25 cellular contexts compared by ENCODE assay signal in genomic region chr7:158683541-158683940, GRCh38. TPM values are rescaled to one million over a fixed set of nuclear protein-coding genes. Genes with fewer than 3 reads are reported as not detected.
DNase-seq lines count a peak whose midpoint lies in the region; ATAC-seq and TF ChIP-seq lines count a peak whose summit lies in the region.
"Had no signal": no experiment of that assay in that cellular context is flagged by ENCODE, and none has a peak within 500 bp of the region (broad histone marks: within the 10 kb centered on the region; RNA-seq: fewer than 3 reads in every experiment).

No MANE protein-coding gene starts in this region.

- no peaks in the 10 kb centered on the region for H3K9me2 ChIP-seq in GM23248 (ENCODE audit: insufficient read depth)

- H3K27me3 Mint-ChIP-seq in chondrocyte (ENCODE audit: low read depth), result no peaks in the 10 kb centered on the region
- H3K27me3 Mint-ChIP-seq: activated CD4-positive, alpha-beta T cell treated with anti-CD3 and anti-CD28 coated beads, Interleukin-2, amount 10 ng/mL, durations not matched to agents 7 days and 5 days had no signal

- H3K4me3 ChIP-seq in GM23248, result no peak overlapping the region
- no peak overlapping the region for H3K4me3 ChIP-seq in osteoblast (ENCODE audit: insufficient read depth, low read length)
- H3K4me3 ChIP-seq: dorsolateral prefrontal cortex, left lung, ovary, SJCRH30 had no signal

- ATAC-seq in HG02763 (IDR thresholded peaks at IDR 0.05; ENCODE audit: unreplicated experiment), result no peak
- ATAC-seq in GM18907 (IDR thresholded peaks at IDR 0.05; ENCODE audit: unreplicated experiment), result no peak
- ATAC-seq: foreskin keratinocyte; left lung; natural killer cell; stimulated activated naive CD8-positive, alpha-beta T cell treated with anti-CD3 and anti-CD28 coated beads, Interleukin-15, Interleukin-2, amounts not matched to agents 100 U/mL and 50 U/mL, for 24 hours had no signal

- WGBS in GM23248 (ENCODE audit: low coverage in 1 of 2, low lambda C conversion rate in 2 of 2, missing lambda C conversion rate in 2 of 2), 2 experiments, result 68 to 72% methylated on average over 2 of the region's 2 CpGs

- no peaks in the 10 kb centered on the region for H3K79me2 ChIP-seq in GM23248 (ENCODE audit: insufficient read depth)
- H3K79me2 ChIP-seq in osteoblast (ENCODE audit: insufficient read depth, low read length), result no peaks in the 10 kb centered on the region

- H2AFZ ChIP-seq in GM23248 (no peak overlapping the region), osteoblast (ENCODE audit: low read length) (no peak overlapping the region)

- H4K20me1 ChIP-seq in GM23248 (ENCODE audit: insufficient read depth) (no peaks in the 10 kb centered on the region), osteoblast (ENCODE audit: insufficient read depth, low read length) (no peaks in the 10 kb centered on the region)

- H3K9ac ChIP-seq in GM23248, result no peak overlapping the region

- H3K4me1 ChIP-seq in GM23248 (ENCODE audit: insufficient read depth) (peaks cover 41% of the 10 kb centered on the region), osteoblast (ENCODE audit: insufficient read depth, low read length) (peaks cover 36% of the 10 kb centered on the region)
- H3K4me1 ChIP-seq: foreskin keratinocyte, left lung, SJCRH30 had no signal

- in situ Hi-C loops in GM23248 (cut with MboI), result no loop called here

- DNase-seq in GM23248, result no peak
- DNase-seq in NCI-H69 (lab: John Stamatoyannopoulos, UW), result peak; percentile 22
- DNase-seq in chondrocyte (ENCODE audit: low spot score), result no peak
- DNase-seq in osteoblast (ENCODE audit: insufficient read length, low spot score, missing footprints), result no peak
- no peak for DNase-seq in kidney tubule cell (ENCODE audit: low spot score)
- DNase-seq: activated CD4-positive, alpha-beta T cell treated with anti-CD3 and anti-CD28 coated beads, Interleukin-2, amount 10 ng/mL, durations not matched to agents 7 days and 5 days; activated naive CD4-positive, alpha-beta T cell treated with Interleukin-2 at 50 U/mL for 16 hours; activated T-cell treated with anti-CD3 and anti-CD28 coated beads, Interleukin-2, amount 50 U/mL, for 48 hours; central memory CD4-positive, alpha-beta T cell; dorsolateral prefrontal cortex; foreskin keratinocyte; left lung; MM.1S; natural killer cell; NCI-H1436 treated with DMSO at 0.1 percent for 48 hours; NCI-H510A; ovary; retina; SJCRH30; stimulated activated CD4-positive, alpha-beta T cell treated with anti-CD3 and anti-CD28 coated beads, Interleukin-4, amount 100 ng/mL, for 1 hour; stimulated activated naive CD8-positive, alpha-beta T cell treated with anti-CD3 and anti-CD28 coated beads, Interleukin-15, Interleukin-2, amounts not matched to agents 100 U/mL and 50 U/mL, for 24 hours had no signal

- H3K36me3 Mint-ChIP-seq in chondrocyte (ENCODE audit: low read depth), result peaks cover 4% of the 10 kb centered on the region
- H3K36me3 Mint-ChIP-seq: natural killer cell had no signal

- H3K4me2 ChIP-seq in GM23248 (ENCODE audit: unreplicated experiment), result peak overlapping the region; percentile 28
- H3K4me2 ChIP-seq in osteoblast (ENCODE audit: insufficient read depth, low read length), result no peak overlapping the region

- H3K27me3 ChIP-seq in GM23248 (replicated peaks; ENCODE audit: insufficient read depth), result no peaks in the 10 kb centered on the region
- no peaks in the 10 kb centered on the region for H3K27me3 ChIP-seq in osteoblast (ENCODE audit: insufficient read depth, low read length)
- H3K27me3 ChIP-seq: dorsolateral prefrontal cortex, foreskin keratinocyte, left lung, ovary, SJCRH30 had no signal

- H3K27ac Mint-ChIP-seq in chondrocyte (ENCODE audit: unreplicated experiment), result peak overlapping the region; percentile 37
- H3K27ac Mint-ChIP-seq: activated CD4-positive, alpha-beta T cell treated with anti-CD3 and anti-CD28 coated beads, Interleukin-2, amount 10 ng/mL, durations not matched to agents 7 days and 5 days; mesothelial cell of epicardium; natural killer cell had no signal

- H3K36me3 ChIP-seq in GM23248 (ENCODE audit: low read depth), result peaks cover 10% of the 10 kb centered on the region
- H3K36me3 ChIP-seq in osteoblast (ENCODE audit: insufficient read depth, low read length), result peaks cover 16% of the 10 kb centered on the region
- H3K36me3 ChIP-seq: ovary had no signal

- H3K27ac ChIP-seq in GM23248 (no peak overlapping the region), osteoblast (ENCODE audit: low read depth, low read length) (peak overlapping the region; percentile 4)
- H3K27ac ChIP-seq: dorsolateral prefrontal cortex, epithelial cell of prostate, foreskin keratinocyte, left lung, ovary, SJCRH30 had no signal

- H3K4me1 Mint-ChIP-seq in chondrocyte (ENCODE audit: low read depth), result peaks cover 32% of the 10 kb centered on the region
- H3K4me1 Mint-ChIP-seq: mesothelial cell of epicardium had no signal

- peaks cover 3% of the 10 kb centered on the region for H3K9me3 Mint-ChIP-seq in chondrocyte (ENCODE audit: low read depth)
- H3K9me3 Mint-ChIP-seq: activated CD4-positive, alpha-beta T cell treated with anti-CD3 and anti-CD28 coated beads, Interleukin-2, amount 10 ng/mL, durations not matched to agents 7 days and 5 days; mesothelial cell of epicardium; natural killer cell had no signal

- H3F3A ChIP-seq in GM23248 (ENCODE audit: insufficient read depth), result peaks cover 25% of the 10 kb centered on the region; the same call in 1 of the 2 replicates

- TF ChIP-seq CTCF in chondrocyte (IDR thresholded peaks at IDR 0.05), result no peak
- no peak for TF ChIP-seq CTCF in osteoblast (IDR thresholded peaks at IDR 0.05; ENCODE audit: extremely low read depth, low read depth, low read length)

- H3K4me3 Mint-ChIP-seq in chondrocyte (ENCODE audit: unreplicated experiment), result no peak overlapping the region
- H3K4me3 Mint-ChIP-seq: activated CD4-positive, alpha-beta T cell treated with anti-CD3 and anti-CD28 coated beads, Interleukin-2, amount 10 ng/mL, durations not matched to agents 7 days and 5 days; mesothelial cell of epicardium; natural killer cell had no signal

- H3K9me3 ChIP-seq in GM23248 (ENCODE audit: low read depth), result no peaks in the 10 kb centered on the region
- H3K9me3 ChIP-seq in osteoblast (ENCODE audit: low read depth, low read length), result no peaks in the 10 kb centered on the region
- H3K9me3 ChIP-seq: left lung, ovary, SJCRH30 had no signal

RNA-seq across cellular contexts. Expression of gene NCAPG2, which starts 21.1 kb away (rescaled TPM):
- 15.6 and 15.7 TPM in 2 replicates for total RNA-seq in GM23248 (2014; rRNA removed; shearing (Covaris generic))
- 15.7 and 17.3 TPM in 2 replicates for polyA plus RNA-seq in GM23248 (2016; fragmentation: Nextera tagmentation; extraction: Ambion mirVana)
- 13.0 to 21.5 TPM (median 19.0 TPM) in 3 replicates for total RNA-seq in chondrocyte
- 8.0 TPM in 2 replicates for total RNA-seq in osteoblast
